In the genomic region with DNA sequence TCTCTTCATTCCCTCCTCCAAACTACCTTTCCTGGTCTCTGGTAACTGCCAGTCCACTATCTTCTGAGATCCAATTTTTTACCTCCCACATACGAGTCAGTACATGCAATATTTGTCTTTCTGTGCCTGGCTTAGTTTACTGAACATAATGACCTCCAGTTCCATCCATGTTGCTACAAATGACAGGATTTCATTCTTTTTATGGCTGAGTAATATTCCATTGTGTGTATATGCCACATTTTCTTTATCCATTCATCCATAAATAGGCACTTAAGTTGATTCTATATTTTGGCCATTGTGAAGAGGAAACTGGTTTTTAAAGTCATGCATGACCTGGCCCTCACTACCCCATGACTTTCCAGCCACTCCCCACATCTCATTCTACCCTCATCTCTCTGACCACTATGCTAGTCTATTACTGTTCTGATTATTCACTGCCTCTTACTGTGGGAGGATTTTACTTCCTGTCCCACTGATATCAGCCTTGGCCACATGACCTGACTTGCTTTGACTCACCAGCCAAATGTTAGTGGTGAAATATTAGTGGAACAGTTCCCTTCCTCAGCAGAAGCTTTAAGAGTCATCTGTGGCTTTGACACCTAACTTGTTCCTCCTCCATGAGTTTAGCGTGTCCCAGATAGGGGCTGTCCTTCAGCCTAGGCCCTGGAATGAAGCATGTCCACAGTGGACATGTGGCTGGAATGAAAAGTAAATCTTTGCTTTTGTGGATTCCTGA, we compare ENCODE assay signal across 7 cellular contexts. TPM values are rescaled to one million over a fixed set of nuclear protein-coding genes. Genes with fewer than 3 reads are reported as not detected.
DNase-seq lines count a peak whose midpoint lies in the region; ATAC-seq, FAIRE-seq and TF ChIP-seq lines count a peak whose summit lies in the region.

No MANE protein-coding gene starts in this region.

- no peak for TF ChIP-seq POLR2A in GM18505 (IDR thresholded peaks at IDR 0.05; ENCODE audit: borderline replicate concordance, extremely low read depth, insufficient read depth, insufficient read length)

- no peaks in the 10 kb centered on the region for H3K27me3 ChIP-seq in bronchial epithelial cell (ENCODE audit: control insufficient read depth, insufficient read depth, low read length)
- H3K27me3 ChIP-seq in GM23338 (ENCODE audit: insufficient read depth), result no peaks in the 10 kb centered on the region

- no peaks in the 10 kb centered on the region for H3K79me2 ChIP-seq in GM23338 (replicated peaks; ENCODE audit: insufficient read depth)

- H3K9me2 ChIP-seq in GM23338 (ENCODE audit: insufficient read depth), result no peaks in the 10 kb centered on the region

- H3K27ac ChIP-seq in KOPT-K1 (ENCODE audit: low read depth, low read length, poor library complexity, severe bottlenecking) (peak overlapping the region; percentile 48), GM23338 (ENCODE audit: low read depth) (no peak overlapping the region)

- no peaks in the 10 kb centered on the region for H3F3A ChIP-seq in GM23338 (replicated peaks; ENCODE audit: low read depth)

- no peak overlapping the region for H3K27ac Mint-ChIP-seq in GM23338

- peak; percentile 79 for ATAC-seq in GM18505 (IDR thresholded peaks at IDR 0.05; ENCODE audit: unreplicated experiment)
- ATAC-seq in GM21717 (IDR thresholded peaks at IDR 0.05; ENCODE audit: unreplicated experiment), result peak; percentile 73
- no peak for ATAC-seq in GM23338

- H3K4me1 Mint-ChIP-seq in GM23338, result no peaks in the 10 kb centered on the region; the same call in 2 of the 3 replicates

- peaks cover 3% of the 10 kb centered on the region; the same call in 2 of the 3 replicates for H3K36me3 Mint-ChIP-seq in GM23338 (ENCODE audit: low read depth)

- H3K27me3 Mint-ChIP-seq in GM23338 (ENCODE audit: insufficient read depth, low read depth, poor library complexity), result peaks cover 2% of the 10 kb centered on the region

- H3K9me3 ChIP-seq in KOPT-K1 (ENCODE audit: insufficient read depth, low read length, poor library complexity, severe bottlenecking), result peaks cover 9% of the 10 kb centered on the region

- TF ChIP-seq CTCF in bronchial epithelial cell (IDR thresholded peaks at IDR 0.05; ENCODE audit: insufficient read depth, low read length, severe bottlenecking), result no peak
- TF ChIP-seq CTCF in GM23338 (conservative IDR thresholded peaks at IDR 0.05; ENCODE audit: low read depth in 2 of 2), result no peak

- no peak overlapping the region for H2AFZ ChIP-seq in GM23338

- DNase-seq in bronchial epithelial cell (ENCODE audit: low read depth), result peak; percentile 95
- DNase-seq in skeletal muscle cell (ENCODE audit: low read depth), result peak; percentile 25
- DNase-seq in GM23338 (ENCODE audit: low spot score), result no peak
- no peak for DNase-seq in NAMALWA (ENCODE audit: low spot score)

- H3K36me3 ChIP-seq in KOPT-K1 (ENCODE audit: insufficient read depth, low read length) (no peaks in the 10 kb centered on the region), bronchial epithelial cell (ENCODE audit: control insufficient read depth, insufficient read depth, low read length) (no peaks in the 10 kb centered on the region), GM23338 (ENCODE audit: insufficient read depth) (peaks cover under 1% of the 10 kb centered on the region; the same call in 1 of the 2 replicates)

- no peaks in the 10 kb centered on the region for H3K4me1 ChIP-seq in GM23338 (ENCODE audit: insufficient read depth)

- no peak overlapping the region for H3K4me3 Mint-ChIP-seq in GM23338

- H3K9me3 Mint-ChIP-seq in GM23338, result peaks cover 14% of the 10 kb centered on the region

- no peak overlapping the region for H3K4me2 ChIP-seq in GM23338

- FAIRE-seq in bronchial epithelial cell (lab: Jason Lieb, UNC), result no peak

- H3K4me3 ChIP-seq in bronchial epithelial cell (ENCODE audit: low read depth, low read length), result no peak overlapping the region
- H3K4me3 ChIP-seq in skeletal muscle cell (ENCODE audit: low read depth, low read length), result no peak overlapping the region
- H3K4me3 ChIP-seq in GM23338, result no peak overlapping the region

- H4K20me1 ChIP-seq in GM23338 (replicated peaks; ENCODE audit: insufficient read depth), result no peaks in the 10 kb centered on the region

TF ChIP-seq in GM23338, 12 proteins besides CTCF, POLR2A, EP300 and RAD21:
- TF ChIP-seq STAT1 (IDR thresholded peaks at IDR 0.05; ENCODE audit: unreplicated experiment), result no peak
- TF ChIP-seq CREB1 (CRISPR knock-in tag; IDR thresholded peaks at IDR 0.05; ENCODE audit: low read depth), result no peak
- TF ChIP-seq, protein P1, sequence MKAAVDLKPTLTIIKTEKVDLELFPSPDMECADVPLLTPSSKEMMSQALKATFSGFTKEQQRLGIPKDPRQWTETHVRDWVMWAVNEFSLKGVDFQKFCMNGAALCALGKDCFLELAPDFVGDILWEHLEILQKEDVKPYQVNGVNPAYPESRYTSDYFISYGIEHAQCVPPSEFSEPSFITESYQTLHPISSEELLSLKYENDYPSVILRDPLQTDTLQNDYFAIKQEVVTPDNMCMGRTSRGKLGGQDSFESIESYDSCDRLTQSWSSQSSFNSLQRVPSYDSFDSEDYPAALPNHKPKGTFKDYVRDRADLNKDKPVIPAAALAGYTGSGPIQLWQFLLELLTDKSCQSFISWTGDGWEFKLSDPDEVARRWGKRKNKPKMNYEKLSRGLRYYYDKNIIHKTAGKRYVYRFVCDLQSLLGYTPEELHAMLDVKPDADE (IDR thresholded peaks at IDR 0.05), result no peak
- TF ChIP-seq ZNF114 (CRISPR knock-in tag; IDR thresholded peaks at IDR 0.05), result no peak
- TF ChIP-seq, protein P2, sequence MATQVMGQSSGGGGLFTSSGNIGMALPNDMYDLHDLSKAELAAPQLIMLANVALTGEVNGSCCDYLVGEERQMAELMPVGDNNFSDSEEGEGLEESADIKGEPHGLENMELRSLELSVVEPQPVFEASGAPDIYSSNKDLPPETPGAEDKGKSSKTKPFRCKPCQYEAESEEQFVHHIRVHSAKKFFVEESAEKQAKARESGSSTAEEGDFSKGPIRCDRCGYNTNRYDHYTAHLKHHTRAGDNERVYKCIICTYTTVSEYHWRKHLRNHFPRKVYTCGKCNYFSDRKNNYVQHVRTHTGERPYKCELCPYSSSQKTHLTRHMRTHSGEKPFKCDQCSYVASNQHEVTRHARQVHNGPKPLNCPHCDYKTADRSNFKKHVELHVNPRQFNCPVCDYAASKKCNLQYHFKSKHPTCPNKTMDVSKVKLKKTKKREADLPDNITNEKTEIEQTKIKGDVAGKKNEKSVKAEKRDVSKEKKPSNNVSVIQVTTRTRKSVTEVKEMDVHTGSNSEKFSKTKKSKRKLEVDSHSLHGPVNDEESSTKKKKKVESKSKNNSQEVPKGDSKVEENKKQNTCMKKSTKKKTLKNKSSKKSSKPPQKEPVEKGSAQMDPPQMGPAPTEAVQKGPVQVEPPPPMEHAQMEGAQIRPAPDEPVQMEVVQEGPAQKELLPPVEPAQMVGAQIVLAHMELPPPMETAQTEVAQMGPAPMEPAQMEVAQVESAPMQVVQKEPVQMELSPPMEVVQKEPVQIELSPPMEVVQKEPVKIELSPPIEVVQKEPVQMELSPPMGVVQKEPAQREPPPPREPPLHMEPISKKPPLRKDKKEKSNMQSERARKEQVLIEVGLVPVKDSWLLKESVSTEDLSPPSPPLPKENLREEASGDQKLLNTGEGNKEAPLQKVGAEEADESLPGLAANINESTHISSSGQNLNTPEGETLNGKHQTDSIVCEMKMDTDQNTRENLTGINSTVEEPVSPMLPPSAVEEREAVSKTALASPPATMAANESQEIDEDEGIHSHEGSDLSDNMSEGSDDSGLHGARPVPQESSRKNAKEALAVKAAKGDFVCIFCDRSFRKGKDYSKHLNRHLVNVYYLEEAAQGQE (IDR thresholded peaks at IDR 0.05; ENCODE audit: unreplicated experiment), result no peak
- no peak for TF ChIP-seq JUNB (IDR thresholded peaks at IDR 0.05; ENCODE audit: unreplicated experiment)

RNA-seq across cellular contexts. Expression of a gene that starts 52.2 kb away (rescaled TPM):
- total RNA-seq in bronchial epithelial cell, result 38.3 and 41.9 TPM in 2 replicates
- total RNA-seq in GM23338 (2014; rRNA removed; shearing (Covaris generic)), result 30.2 and 31.1 TPM in 2 replicates
- 26.2 and 28.6 TPM in 2 replicates for polyA plus RNA-seq in GM23338 (2016; fragmentation: Nextera tagmentation; extraction: Ambion mirVana)

Comparison
In these comparisons a context has a peak if more than half of its experiments do, and no peak if none do; other contexts are left out.
1. DNase-seq: peak in bronchial epithelial cell (single experiment) and skeletal muscle cell (single experiment); none in GM23338 (single experiment) and NAMALWA (single experiment).